ENCODE assay signal across 10 cellular contexts in genomic region chr16:73890524-73891500, GRCh38.
A peak's percentile ranks its signal among the peaks of the same experiment; 100 is the strongest.
DNase-seq lines count a peak whose midpoint lies in the region; ATAC-seq and TF ChIP-seq lines count a peak whose summit lies in the region.
"Had no signal": no experiment of that assay in that cellular context is flagged by ENCODE, and none has a peak within 500 bp of the region (broad histone marks: within the 10 kb centered on the region; RNA-seq: fewer than 3 reads in every experiment).

No MANE protein-coding gene starts in this region.

- no peaks in the 10 kb centered on the region for H4K20me1 ChIP-seq in DND-41 (ENCODE audit: insufficient read depth, low read length)

- peak overlapping the region; percentile 8; the same call in 1 of the 2 replicates for H3K9ac ChIP-seq in DND-41 (ENCODE audit: low read depth, low read length)

- H3K27me3 ChIP-seq in DND-41 (ENCODE audit: insufficient read depth, low read length, poor library complexity), result peaks cover 40% of the 10 kb centered on the region
- H3K27me3 ChIP-seq in naive thymus-derived CD4-positive, alpha-beta T cell (ENCODE audit: control insufficient read depth in 2 of 2, insufficient read depth in 2 of 2, low read length in 2 of 2), result no peaks in the 10 kb centered on the region

- DNase-seq in DND-41 (peak; percentile 27), cardiac fibroblast (ENCODE audit: low read depth in 2 of 2) (peak; percentile 2 to 6)
- peak in 1 of 9 donors; percentile 8 for DNase-seq in naive thymus-derived CD4-positive, alpha-beta T cell
- no peak for DNase-seq in stimulated activated CD4-positive, alpha-beta T cell treated with anti-CD3 and anti-CD28 coated beads, Interleukin-4, amount 100 ng/mL, for 1 hour
- DNase-seq: SHP77 treated with DMSO at 0.1 percent for 48 hours; stimulated activated naive B cell treated with anti-CD40 and anti-IgM and Interleukin-4, amounts not matched to agents 10 μg/mL and 1 μg/mL and 100 μg/mL, for 72 hours had no signal

- no peaks in the 10 kb centered on the region for H3K79me2 ChIP-seq in DND-41 (ENCODE audit: insufficient read depth, low read length)

- ATAC-seq in DND-41 (ENCODE audit: insufficient read depth, low read depth) (peak; percentile 85), HG03354 (IDR thresholded peaks at IDR 0.05; ENCODE audit: poor library complexity, severe bottlenecking, unreplicated experiment) (peak; percentile 57), GM18519 (IDR thresholded peaks at IDR 0.05; ENCODE audit: low FRiP score, unreplicated experiment) (no peak), HG03159 (IDR thresholded peaks at IDR 0.05; ENCODE audit: unreplicated experiment) (no peak)
- ATAC-seq in naive thymus-derived CD4-positive, alpha-beta T cell, result no peak
- ATAC-seq: activated T-helper 17 cell treated with anti-CD3 and anti-CD28 coated beads, Interleukin-2, amount 50 U/mL, for 72 hours had no signal

- TF ChIP-seq CTCF in DND-41 (IDR thresholded peaks at IDR 0.05; ENCODE audit: borderline replicate concordance, extremely low read depth, low read length, poor library complexity, severe bottlenecking) (no peak), cardiac fibroblast (IDR thresholded peaks at IDR 0.05; ENCODE audit: low read depth, low read length) (no peak)

- peak overlapping the region; percentile 63 for H3K4me2 ChIP-seq in DND-41 (ENCODE audit: insufficient read depth, low read length)

- peaks cover 0 to 23% (median 10%) of the 10 kb centered on the region in 7 donors for H3K4me1 Mint-ChIP-seq in naive thymus-derived CD4-positive, alpha-beta T cell
- H3K4me1 Mint-ChIP-seq: activated T-helper 17 cell treated with anti-CD3 and anti-CD28 coated beads, Interleukin-2, amount 50 U/mL, for 72 hours had no signal

- H3K4me3 Mint-ChIP-seq in naive thymus-derived CD4-positive, alpha-beta T cell, result peak overlapping the region; percentile 25 to 72 (median 50)
- H3K4me3 Mint-ChIP-seq: activated T-helper 17 cell treated with anti-CD3 and anti-CD28 coated beads, Interleukin-2, amount 50 U/mL, for 72 hours had no signal

- no peaks in the 10 kb centered on the region for H3K36me3 Mint-ChIP-seq in naive thymus-derived CD4-positive, alpha-beta T cell
- H3K36me3 Mint-ChIP-seq: stimulated activated naive B cell treated with anti-CD40 and anti-IgM and Interleukin-4, amounts not matched to agents 10 μg/mL and 1 μg/mL and 100 μg/mL, for 72 hours had no signal

- peak overlapping the region in 1 of 9 donors; percentile 37 for H3K27ac Mint-ChIP-seq in naive thymus-derived CD4-positive, alpha-beta T cell
- H3K27ac Mint-ChIP-seq: activated T-helper 17 cell treated with anti-CD3 and anti-CD28 coated beads, Interleukin-2, amount 50 U/mL, for 72 hours; stimulated activated naive B cell treated with anti-CD40 and anti-IgM and Interleukin-4, amounts not matched to agents 10 μg/mL and 1 μg/mL and 100 μg/mL, for 72 hours had no signal

- POLR2A ChIA-PET in naive thymus-derived CD4-positive, alpha-beta T cell (lab: Charles Lee), result no interaction called here

- H3K27ac ChIP-seq in DND-41 (ENCODE audit: low read length), result no peak overlapping the region
- H3K27ac ChIP-seq in naive thymus-derived CD4-positive, alpha-beta T cell (ENCODE audit: low read depth, low read length), result no peak overlapping the region

- H3K27me3 Mint-ChIP-seq in naive thymus-derived CD4-positive, alpha-beta T cell, result peaks cover 29 to 64% (median 58%) of the 10 kb centered on the region in 5 donors

- no peaks in the 10 kb centered on the region for H3K36me3 ChIP-seq in DND-41 (ENCODE audit: insufficient read depth, low read length)
- H3K36me3 ChIP-seq in naive thymus-derived CD4-positive, alpha-beta T cell (ENCODE audit: control insufficient read depth in 2 of 3, insufficient read depth in 3 of 3, low read length in 3 of 3), result no peaks in the 10 kb centered on the region

- peak overlapping the region in 1 of 2 experiments; percentile 43; a peak in 2 of 4 replicates for H3K4me3 ChIP-seq in DND-41 (ENCODE audit: low read depth in 1 of 2, low read length in 2 of 2)
- H3K4me3 ChIP-seq in cardiac fibroblast (replicated peaks in 1 of 2; ENCODE audit: low read depth in 2 of 2, low read length in 2 of 2), result no peak overlapping the region
- no peak overlapping the region for H3K4me3 ChIP-seq in naive thymus-derived CD4-positive, alpha-beta T cell (ENCODE audit: low read length)

- CTCF ChIA-PET in naive thymus-derived CD4-positive, alpha-beta T cell (lab: Charles Lee), result no interaction called here

- H2AFZ ChIP-seq in DND-41 (ENCODE audit: low read depth, low read length), result peak overlapping the region; percentile 65

- intact Hi-C loops in naive thymus-derived CD4-positive, alpha-beta T cell (cut with micrococcal nuclease), result no loop called here

- peaks cover 19% of the 10 kb centered on the region for H3K4me1 ChIP-seq in DND-41 (ENCODE audit: insufficient read depth, low read length)
- no peaks in the 10 kb centered on the region for H3K4me1 ChIP-seq in naive thymus-derived CD4-positive, alpha-beta T cell (ENCODE audit: control insufficient read depth in 2 of 2, insufficient read depth in 2 of 2, low read length in 2 of 2)

- H3K9me3 Mint-ChIP-seq in naive thymus-derived CD4-positive, alpha-beta T cell, result peaks cover 0 to 2% (median 0%) of the 10 kb centered on the region in 11 donors
- H3K9me3 Mint-ChIP-seq: activated T-helper 17 cell treated with anti-CD3 and anti-CD28 coated beads, Interleukin-2, amount 50 U/mL, for 72 hours; stimulated activated naive B cell treated with anti-CD40 and anti-IgM and Interleukin-4, amounts not matched to agents 10 μg/mL and 1 μg/mL and 100 μg/mL, for 72 hours had no signal

- H3K9me3 ChIP-seq in DND-41 (ENCODE audit: insufficient read depth, low read length, severe bottlenecking), result no peaks in the 10 kb centered on the region
- no peaks in the 10 kb centered on the region for H3K9me3 ChIP-seq in naive thymus-derived CD4-positive, alpha-beta T cell (ENCODE audit: control insufficient read depth in 2 of 3, low read length in 3 of 3)

Comparison
In these comparisons a context has a peak if more than half of its experiments do, and no peak if none do; other contexts are left out.
1. ATAC-seq: peak in DND-41 (single experiment) and HG03354 (single experiment); none in naive thymus-derived CD4-positive, alpha-beta T cell (single experiment), GM18519 (single experiment) and HG03159 (single experiment).